8 cellular contexts compared by ENCODE assay signal in the genomic region with DNA sequence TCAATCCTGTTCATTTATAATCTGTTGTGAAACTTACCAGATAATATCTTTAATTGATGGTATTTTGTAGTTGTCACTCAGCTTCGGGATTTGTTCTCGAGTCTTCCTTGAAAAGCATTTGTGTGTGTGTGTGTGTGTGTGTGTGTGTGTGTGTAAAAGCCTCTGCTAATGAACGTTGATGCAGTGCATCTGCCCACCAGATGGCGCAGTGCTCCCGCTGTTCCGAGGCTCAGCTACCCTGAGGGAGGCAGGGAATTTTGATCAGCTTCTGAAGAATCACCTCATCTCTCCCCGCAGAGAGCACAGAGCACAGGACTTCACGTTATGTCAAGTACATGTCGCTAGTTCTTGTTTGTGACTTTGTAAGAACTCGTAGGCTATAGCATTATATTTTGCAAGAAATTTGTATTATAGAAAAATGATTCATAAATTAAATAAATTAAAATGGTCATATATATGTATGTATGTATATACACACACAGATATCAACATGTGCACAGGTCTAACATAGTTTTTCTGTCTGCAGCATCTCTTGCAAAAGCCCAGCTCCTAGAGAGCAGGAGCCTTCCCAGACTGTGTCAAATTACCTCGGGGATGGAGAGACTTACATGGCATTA.
DNase-seq lines count a peak whose midpoint lies in the region; ATAC-seq and TF ChIP-seq lines count a peak whose summit lies in the region.

No MANE protein-coding gene starts in this region.

- no peak overlapping the region for H3K4me3 Mint-ChIP-seq in activated naive CD8-positive, alpha-beta T cell treated with anti-CD3 and anti-CD28 coated beads for 36 hours

- in situ Hi-C loops in gastrocnemius medialis (cut with MboI; ENCODE audit: low sequenced_read_pairs in 4 of 4): no loop called here

- no peaks in the 10 kb centered on the region for H3K36me3 Mint-ChIP-seq in activated naive CD8-positive, alpha-beta T cell treated with anti-CD3 and anti-CD28 coated beads for 36 hours

- intact Hi-C loops in heart right ventricle (cut with DNase I): loop anchor here in 8 of 10 donors (5.0 to 10.0 kb wide), 2 partner anchors 262 to 265 kb away; no protein-coding TSS in a partner anchor
- intact Hi-C loops in gastrocnemius medialis (cut with DNase I; ENCODE audit: low total_unique reads): no loop called here

- H3K27me3 Mint-ChIP-seq in activated naive CD8-positive, alpha-beta T cell treated with anti-CD3 and anti-CD28 coated beads for 36 hours: no peaks in the 10 kb centered on the region

- no peak for TF ChIP-seq POLR2A in gastrocnemius medialis (IDR thresholded peaks at IDR 0.05)

- H3K4me1 Mint-ChIP-seq in activated naive CD8-positive, alpha-beta T cell treated with anti-CD3 and anti-CD28 coated beads for 36 hours: no peaks in the 10 kb centered on the region

- no peaks in the 10 kb centered on the region for H3K9me3 Mint-ChIP-seq in activated naive CD8-positive, alpha-beta T cell treated with anti-CD3 and anti-CD28 coated beads for 36 hours

- DNase-seq in COR-L47 (lab: John Stamatoyannopoulos, UW) (peak; percentile 84), NCI-H446 treated with DMSO at 0.1 percent for 48 hours (lab: John Stamatoyannopoulos, UW) (peak; percentile 36), heart right ventricle (peak; percentile 56 to 69), putamen (ENCODE audit: low spot score) (peak; percentile 76), gastrocnemius medialis (no peak)
- DNase-seq in activated naive CD8-positive, alpha-beta T cell treated with anti-CD3 and anti-CD28 coated beads for 36 hours: peak; percentile 26

- H3K9me3 ChIP-seq in heart right ventricle (no peaks in the 10 kb centered on the region), gastrocnemius medialis (no peaks in the 10 kb centered on the region)

- no peak overlapping the region for H3K27ac Mint-ChIP-seq in activated naive CD8-positive, alpha-beta T cell treated with anti-CD3 and anti-CD28 coated beads for 36 hours

- H3K4me1 ChIP-seq in heart right ventricle: no peaks in the 10 kb centered on the region
- no peaks in the 10 kb centered on the region for H3K4me1 ChIP-seq in gastrocnemius medialis

- peak; percentile 77 for ATAC-seq in GM18870 (IDR thresholded peaks at IDR 0.05; ENCODE audit: unreplicated experiment)
- ATAC-seq in HG03159 (IDR thresholded peaks at IDR 0.05; ENCODE audit: unreplicated experiment): peak; percentile 84
- peak in 6 of 8 donors; percentile 61 to 76 (median 70) for ATAC-seq in heart right ventricle
- no peak for ATAC-seq in gastrocnemius medialis

- H3K4me3 ChIP-seq in heart right ventricle (no peak overlapping the region), gastrocnemius medialis (no peak overlapping the region)

- 9 to 10% methylated on average over 11 of the region's 11 CpGs for whole genome bisulfite sequencing in heart right ventricle, 2 donors

- peaks cover 0 to 33% (median 3%) of the 10 kb centered on the region in 7 donors for H3K27me3 ChIP-seq in heart right ventricle
- no peaks in the 10 kb centered on the region for H3K27me3 ChIP-seq in gastrocnemius medialis

- TF ChIP-seq CTCF in heart right ventricle (IDR thresholded peaks at IDR 0.05): peak; percentile 27 to 70 (median 56)
- peak in 2 of 5 experiments; percentile 30 to 46 for TF ChIP-seq CTCF in gastrocnemius medialis (IDR thresholded peaks at IDR 0.05 in 4 of 5, conservative IDR thresholded peaks at IDR 0.05 in 1 of 5)

- H3K36me3 ChIP-seq in heart right ventricle: no peaks in the 10 kb centered on the region
- H3K36me3 ChIP-seq in gastrocnemius medialis: no peaks in the 10 kb centered on the region

- no peak overlapping the region for H3K27ac ChIP-seq in heart right ventricle
- no peak overlapping the region for H3K27ac ChIP-seq in gastrocnemius medialis

Comparison
In these comparisons a context has a peak if more than half of its experiments do, and no peak if none do; other contexts are left out.
1. DNase-seq: peak in COR-L47 (single experiment), NCI-H446 treated with DMSO at 0.1 percent for 48 hours (single experiment), activated naive CD8-positive, alpha-beta T cell treated with anti-CD3 and anti-CD28 coated beads for 36 hours (single experiment), heart right ventricle (2 of 2) and putamen (single experiment); none in gastrocnemius medialis (0 of 2).
2. ATAC-seq: peak in GM18870 (single experiment), HG03159 (single experiment) and heart right ventricle (6 of 8); none in gastrocnemius medialis (0 of 2).